In genomic region chr1:81799939-81800740, GRCh38 we compare ENCODE assay signal across 1 cellular context.
TF ChIP-seq lines count a peak whose summit lies in the region.

No MANE protein-coding gene starts in this region.

TF ChIP-seq in H1, 55 proteins besides CTCF, POLR2A, EP300 and RAD21:
- TF ChIP-seq CBX5 (IDR thresholded peaks at IDR 0.05; ENCODE audit: low read depth, low read length), result no peak
- no peak for TF ChIP-seq JUN (IDR thresholded peaks at IDR 0.05; ENCODE audit: low read depth, low read length)
- TF ChIP-seq SP2 (IDR thresholded peaks at IDR 0.05; ENCODE audit: low read length), result no peak
- no peak for TF ChIP-seq MAFK (IDR thresholded peaks at IDR 0.05; ENCODE audit: low read depth, low read length)
- no peak for TF ChIP-seq CTBP2 (IDR thresholded peaks at IDR 0.05; ENCODE audit: borderline replicate concordance, insufficient read depth, insufficient read length, low read length)
- TF ChIP-seq NRF1 (IDR thresholded peaks at IDR 0.05; ENCODE audit: low read depth, low read length), result no peak
- TF ChIP-seq KDM4A (IDR thresholded peaks at IDR 0.05; ENCODE audit: low read depth, low read length, severe bottlenecking), result peak; percentile 40
- TF ChIP-seq SRF (IDR thresholded peaks at IDR 0.05; ENCODE audit: low read depth, low read length), result no peak
- no peak for TF ChIP-seq POU5F1 (IDR thresholded peaks at IDR 0.05; ENCODE audit: low read depth, low read length)
- TF ChIP-seq TBP (IDR thresholded peaks at IDR 0.05; ENCODE audit: low read depth, low read length), result peak; percentile 74; the same call in 1 of the 2 replicates
- TF ChIP-seq RXRA (IDR thresholded peaks at IDR 0.05; ENCODE audit: insufficient read depth, low read depth, low read length), result no peak
- no peak for TF ChIP-seq BRCA1 (IDR thresholded peaks at IDR 0.05; ENCODE audit: low read depth, low read length)
- TF ChIP-seq CREB1 (IDR thresholded peaks at IDR 0.05), result peak; percentile 36; the same call in 1 of the 2 replicates
- 0 out of 2 replicates have a peak, but pooled peaks have one; percentile 24 for TF ChIP-seq MAX (IDR thresholded peaks at IDR 0.05)
- TF ChIP-seq YY1 (IDR thresholded peaks at IDR 0.05; ENCODE audit: low read depth, low read length), result peak; percentile 58; the same call in 1 of the 2 replicates
- peak; percentile 72 for TF ChIP-seq EGR1 (IDR thresholded peaks at IDR 0.05; ENCODE audit: borderline replicate concordance, low read depth, low read length)
- no peak for TF ChIP-seq BACH1 (IDR thresholded peaks at IDR 0.05; ENCODE audit: low read length)
- TF ChIP-seq SP4 (IDR thresholded peaks at IDR 0.05; ENCODE audit: low read length), result no peak
- no peak for TF ChIP-seq CHD2 (IDR thresholded peaks at IDR 0.05; ENCODE audit: low read length)
- TF ChIP-seq CBX8 (IDR thresholded peaks at IDR 0.05; ENCODE audit: borderline replicate concordance, low read depth, low read length), result no peak
- no peak for TF ChIP-seq USF2 (IDR thresholded peaks at IDR 0.05; ENCODE audit: low read length)
- TF ChIP-seq ATF2 (IDR thresholded peaks at IDR 0.05; ENCODE audit: low read length), result no peak
- TF ChIP-seq EZH2 (IDR thresholded peaks at IDR 0.05; ENCODE audit: low read depth, low read length, severe bottlenecking), result no peak
- no peak for TF ChIP-seq GTF2F1 (IDR thresholded peaks at IDR 0.05; ENCODE audit: borderline replicate concordance, low read depth, low read length)
- peak; percentile 11 for TF ChIP-seq NANOG (IDR thresholded peaks at IDR 0.05; ENCODE audit: insufficient read depth, low read depth, low read length, poor library complexity, severe bottlenecking)
- peak; percentile 93 for TF ChIP-seq TAF7 (optimal IDR thresholded peaks at IDR 0.05; ENCODE audit: borderline replicate concordance, low read depth, low read length)
- TF ChIP-seq GABPA (IDR thresholded peaks at IDR 0.05; ENCODE audit: borderline replicate concordance, insufficient read depth, low read length), result no peak
- no peak for TF ChIP-seq HDAC2 (IDR thresholded peaks at IDR 0.05; ENCODE audit: borderline replicate concordance in 1 of 2, low read depth in 2 of 2, low read length in 2 of 2)
- no peak for TF ChIP-seq ATF3 (IDR thresholded peaks at IDR 0.05; ENCODE audit: insufficient read depth, low read depth, low read length)
- no peak for TF ChIP-seq HDAC6 (IDR thresholded peaks at IDR 0.05; ENCODE audit: low read depth, low read length)
- no peak for TF ChIP-seq SAP30 (IDR thresholded peaks at IDR 0.05; ENCODE audit: insufficient read depth, insufficient replicate concordance, low read length)
- TF ChIP-seq CHD7 (IDR thresholded peaks at IDR 0.05; ENCODE audit: insufficient replicate concordance, low read length), result peak; percentile 48
- no peak for TF ChIP-seq KDM1A (IDR thresholded peaks at IDR 0.05; ENCODE audit: borderline replicate concordance, low read length)
- no peak for TF ChIP-seq TCF12 (IDR thresholded peaks at IDR 0.05; ENCODE audit: low read depth, low read length)
- TF ChIP-seq SIN3A (conservative IDR thresholded peaks at IDR 0.05 in 1 of 2, IDR thresholded peaks at IDR 0.05 in 1 of 2; ENCODE audit: low read depth in 1 of 2, low read length in 2 of 2), result peak in 1 of 2 experiments; percentile 80; a peak in 2 of 4 replicates
- no peak for TF ChIP-seq CEBPB (IDR thresholded peaks at IDR 0.05; ENCODE audit: low read depth, low read length)
- no peak for TF ChIP-seq RFX5 (IDR thresholded peaks at IDR 0.05; ENCODE audit: borderline replicate concordance, low read depth, low read length)
- peak; percentile 63; the same call in 1 of the 2 replicates for TF ChIP-seq PHF8 (conservative IDR thresholded peaks at IDR 0.05; ENCODE audit: low read depth, low read length)
- no peak for TF ChIP-seq RNF2 (IDR thresholded peaks at IDR 0.05; ENCODE audit: borderline replicate concordance, low read depth, low read length, missing control alignments, poor library complexity, severe bottlenecking)
- TF ChIP-seq SIRT6 (IDR thresholded peaks at IDR 0.05; ENCODE audit: low read length), result no peak
- TF ChIP-seq E2F6 (IDR thresholded peaks at IDR 0.05), result no peak
- no peak for TF ChIP-seq ZNF274 (IDR thresholded peaks at IDR 0.05; ENCODE audit: borderline replicate concordance, extremely low read depth, low read length)
- peak; percentile 66 for TF ChIP-seq POLR2AphosphoS5 (IDR thresholded peaks at IDR 0.05; ENCODE audit: low read depth, low read length)
- no peak for TF ChIP-seq BCL11A (IDR thresholded peaks at IDR 0.05; ENCODE audit: low read depth in 2 of 2, low read length in 2 of 2)
- TF ChIP-seq TAF1 (IDR thresholded peaks at IDR 0.05; ENCODE audit: low read depth, low read length), result peak; percentile 86
- no peak for TF ChIP-seq FOSL1 (IDR thresholded peaks at IDR 0.05; ENCODE audit: insufficient read depth, low read depth, low read length)
- TF ChIP-seq CHD1 (IDR thresholded peaks at IDR 0.05; ENCODE audit: low read depth, low read length), result no peak
- peak; percentile 82; the same call in 1 of the 2 replicates for TF ChIP-seq RBBP5 (IDR thresholded peaks at IDR 0.05; ENCODE audit: borderline replicate concordance, low read depth, low read length)
- TF ChIP-seq ASH2L (IDR thresholded peaks at IDR 0.05; ENCODE audit: low read length), result peak; percentile 64
- TF ChIP-seq SP1 (IDR thresholded peaks at IDR 0.05; ENCODE audit: low read depth, low read length), result peak; percentile 96
- TF ChIP-seq SIX5 (IDR thresholded peaks at IDR 0.05; ENCODE audit: low read depth, low read length), result no peak
- TF ChIP-seq JUND (IDR thresholded peaks at IDR 0.05; ENCODE audit: low read length), result no peak
- TF ChIP-seq KDM5A (IDR thresholded peaks at IDR 0.05; ENCODE audit: low read length), result no peak
- no peak for TF ChIP-seq SUZ12 (IDR thresholded peaks at IDR 0.05; ENCODE audit: low read length)
- TF ChIP-seq TEAD4 (IDR thresholded peaks at IDR 0.05; ENCODE audit: low read depth, low read length), result no peak
